In genomic region chr3:169657351-169658124, GRCh38 we compare ENCODE assay signal across 12 cellular contexts. TPM values are rescaled to one million over a fixed set of nuclear protein-coding genes. Genes with fewer than 3 reads are reported as not detected.
A peak's percentile ranks its signal among the peaks of the same experiment; 100 is the strongest.
DNase-seq lines count a peak whose midpoint lies in the region; ATAC-seq and TF ChIP-seq lines count a peak whose summit lies in the region.
"Had no signal": no experiment of that assay in that cellular context is flagged by ENCODE, and none has a peak within 500 bp of the region (broad histone marks: within the 10 kb centered on the region; RNA-seq: fewer than 3 reads in every experiment).

No MANE protein-coding gene starts in this region.

- DNase-seq in right atrium auricular region (ENCODE audit: low spot score) (no peak), Right ventricle myocardium inferior (ENCODE audit: missing footprints) (no peak), NCI-H510A (lab: John Stamatoyannopoulos, UW) (peak; percentile 65), aorta (no peak), CD1c-positive myeloid dendritic cell (ENCODE audit: extremely low spot score) (no peak), uterus (no peak)
- DNase-seq: activated CD4-positive, alpha-beta T cell treated with anti-CD3 and anti-CD28 coated beads, Interleukin-2, amount 10 ng/mL, durations not matched to agents 7 days and 5 days; immature natural killer cell; KG1 had no signal

- H3K4me1 ChIP-seq in right atrium auricular region (peaks cover 0 to 39% of the 10 kb centered on the region in 2 donors), iPS-18a (ENCODE audit: control insufficient read depth, low read depth, low read length) (peaks cover 28% of the 10 kb centered on the region), aorta (ENCODE audit: control insufficient read depth in 1 of 2, insufficient read depth in 2 of 2, low read length in 2 of 2) (peaks cover 4 to 7% of the 10 kb centered on the region in 2 donors), uterus (peaks cover 0 to 8% of the 10 kb centered on the region in 2 donors)

- H3K27me3 ChIP-seq in right atrium auricular region = peaks cover 8 to 21% of the 10 kb centered on the region in 2 donors
- H3K27me3 ChIP-seq in iPS-18a (ENCODE audit: control insufficient read depth, insufficient read depth, low read length) = peaks cover 59% of the 10 kb centered on the region
- H3K27me3 ChIP-seq in aorta (ENCODE audit: control insufficient read depth in 1 of 2, insufficient read depth in 2 of 2, low read length in 1 of 2) = no peaks in the 10 kb centered on the region
- peaks cover 15 to 37% of the 10 kb centered on the region in 2 donors for H3K27me3 ChIP-seq in uterus

- no peaks in the 10 kb centered on the region for H3K9me3 ChIP-seq in right atrium auricular region
- no peaks in the 10 kb centered on the region for H3K9me3 ChIP-seq in iPS-18a (ENCODE audit: control insufficient read depth, low read depth, low read length)
- no peaks in the 10 kb centered on the region for H3K9me3 ChIP-seq in aorta (ENCODE audit: control insufficient read depth, low read length)
- no peaks in the 10 kb centered on the region for H3K9me3 ChIP-seq in uterus

- H3K4me3 ChIP-seq in right atrium auricular region (peak overlapping the region in 1 of 2 donors; percentile 37), iPS-18a (ENCODE audit: low read length) (peak overlapping the region; percentile 78), aorta (ENCODE audit: low read length in 2 of 2) (peak overlapping the region in 1 of 2 donors; percentile 2), uterus (no peak overlapping the region)

- ATAC-seq in Right ventricle myocardium inferior = no peak
- ATAC-seq in aorta (ENCODE audit: low FRiP score) = no peak
- no peak for ATAC-seq in GM18873 (IDR thresholded peaks at IDR 0.05; ENCODE audit: low FRiP score, unreplicated experiment)

- intact Hi-C loops in Right ventricle myocardium inferior (cut with DNase I) = no loop called here
- intact Hi-C loops in aorta (cut with DNase I) = loop anchor here (5.0 to 10.0 kb wide), 2 partner anchors 65 to 103 kb away; no protein-coding TSS in a partner anchor
- intact Hi-C loops in uterus (cut with DNase I; ENCODE audit: low total_unique reads) = no loop called here

- H3K36me3 ChIP-seq in right atrium auricular region = no peaks in the 10 kb centered on the region
- H3K36me3 ChIP-seq in iPS-18a (ENCODE audit: control insufficient read depth, low read depth, low read length) = no peaks in the 10 kb centered on the region
- H3K36me3 ChIP-seq in aorta (ENCODE audit: control insufficient read depth in 1 of 2, insufficient read depth in 2 of 2, low read length in 1 of 2) = no peaks in the 10 kb centered on the region
- no peaks in the 10 kb centered on the region for H3K36me3 ChIP-seq in uterus

- H3K27ac ChIP-seq in right atrium auricular region = peak overlapping the region; percentile 85 to 90
- H3K27ac ChIP-seq in iPS-18a (ENCODE audit: low read length) = no peak overlapping the region
- peak overlapping the region; percentile 77 to 91 for H3K27ac ChIP-seq in aorta (ENCODE audit: low read depth in 1 of 2, low read length in 2 of 2)
- H3K27ac ChIP-seq in uterus = peak overlapping the region in 1 of 2 donors; percentile 58
- H3K27ac ChIP-seq: parathyroid adenoma had no signal

- TF ChIP-seq CTCF in right atrium auricular region (IDR thresholded peaks at IDR 0.05) (no peak), uterus (IDR thresholded peaks at IDR 0.05) (no peak)

- 0 to 2% methylated on average over 2 of the region's 2 CpGs for WGBS in aorta, 2 donors

- TF ChIP-seq POLR2A in uterus (IDR thresholded peaks at IDR 0.05) = no peak

- H3K9ac ChIP-seq in iPS-18a (ENCODE audit: low read length) = no peak overlapping the region
- H3K9ac ChIP-seq: parathyroid adenoma had no signal

RNA-seq across cellular contexts. Expression of gene MECOM, which starts 6.0 kb away (rescaled TPM):
- total RNA-seq in right atrium auricular region (10 to 100 TPM; 11.1 to 17.6 TPM), Right ventricle myocardium inferior (20.0 TPM), aorta (10 to 100 TPM; 36.5 to 73.7 TPM), uterus (10 to 100 TPM; 12.8 to 76.9 (median 35.1) TPM)
- 10 to 100 TPM in 1 of 2 donors, 1 to 10 TPM in 1; 9.8 to 11.9 TPM for polyA plus RNA-seq in aorta
- total RNA-seq: activated CD4-positive, alpha-beta T cell treated with anti-CD3 and anti-CD28 coated beads, Interleukin-2, amount 10 ng/mL, durations not matched to agents 7 days and 5 days had no signal
- polyA plus RNA-seq: immature natural killer cell had no signal

Comparison
In these comparisons a context has a peak if more than half of its experiments do, and no peak if none do; other contexts are left out.
1. intact Hi-C loops: an anchor here in aorta (5.0 to 10.0 kb wide); none called in Right ventricle myocardium inferior and uterus.